ENCODE assay signal across 11 cellular contexts in the genomic region with DNA sequence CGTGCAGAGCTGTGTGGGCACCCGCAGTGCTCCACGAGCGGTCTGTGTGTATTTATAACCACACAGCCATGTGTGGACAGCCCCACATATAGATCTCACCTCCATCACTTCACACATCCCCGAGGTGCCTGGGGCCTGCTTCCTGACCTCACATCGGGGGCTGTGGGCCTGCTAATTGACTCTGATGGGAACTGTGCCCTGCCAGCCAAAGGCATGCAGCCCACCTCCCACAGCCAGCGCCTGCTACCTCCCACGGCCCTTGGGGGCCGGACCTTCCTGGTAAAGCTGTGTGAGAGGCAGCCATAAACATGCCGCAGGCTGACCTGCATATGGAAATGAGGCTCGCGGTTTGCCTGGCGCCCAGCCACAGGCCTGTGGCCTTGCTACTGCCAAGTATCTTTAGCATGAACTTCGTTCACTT.
DNase-seq lines count a peak whose midpoint lies in the region; ATAC-seq and TF ChIP-seq lines count a peak whose summit lies in the region.
"Had no signal": no experiment of that assay in that cellular context is flagged by ENCODE, and none has a peak within 500 bp of the region (broad histone marks: within the 10 kb centered on the region; RNA-seq: fewer than 3 reads in every experiment).

No MANE protein-coding gene starts in this region.

- peak; percentile 82 for DNase-seq in M059J (ENCODE audit: low read depth)
- DNase-seq in choroid plexus epithelial cell (ENCODE audit: low read depth): peak; percentile 90
- DNase-seq in skeletal muscle cell (ENCODE audit: low read depth): peak; percentile 35
- DNase-seq in NCI-H2227 (lab: John Stamatoyannopoulos, UW; ENCODE audit: unreplicated experiment): no peak
- no peak for DNase-seq in stimulated activated CD4-positive, alpha-beta T cell treated with anti-CD3 and anti-CD28 coated beads, Interleukin-2, amount 100 ng/mL, for 24 hours
- no peak for DNase-seq in SW 1271 (lab: John Stamatoyannopoulos, UW)
- DNase-seq: activated CD4-positive, alpha-beta T cell treated with anti-CD3 and anti-CD28 coated beads, Interleukin-2, amount 50 U/mL, for 48 hours; activated naive CD4-positive, alpha-beta T cell treated with anti-CD3 and anti-CD28 coated beads for 36 hours; DMS153 had no signal

- H3K4me3 ChIP-seq in choroid plexus epithelial cell (ENCODE audit: low read depth, low read length) (no peak overlapping the region), skeletal muscle cell (ENCODE audit: low read depth, low read length) (no peak overlapping the region)
- H3K4me3 ChIP-seq: SJCRH30 had no signal

- no peak for TF ChIP-seq CTCF in choroid plexus epithelial cell (conservative IDR thresholded peaks at IDR 0.05; ENCODE audit: low read depth, low read length)

- ATAC-seq in GM18867 (IDR thresholded peaks at IDR 0.05; ENCODE audit: unreplicated experiment): peak; percentile 65

Comparison
In these comparisons a context has a peak if more than half of its experiments do, and no peak if none do; other contexts are left out.
1. DNase-seq: peak in M059J (single experiment), choroid plexus epithelial cell (single experiment) and skeletal muscle cell (single experiment); none in NCI-H2227 (single experiment), stimulated activated CD4-positive, alpha-beta T cell treated with anti-CD3 and anti-CD28 coated beads, Interleukin-2, amount 100 ng/mL, for 24 hours (0 of 2) and SW 1271 (0 of 2).